In genomic region chr11:12019337-12019736, GRCh38 we compare ENCODE assay signal across 11 cellular contexts. TPM values are rescaled to one million over a fixed set of nuclear protein-coding genes. Genes with fewer than 3 reads are reported as not detected.
DNase-seq lines count a peak whose midpoint lies in the region; ATAC-seq and TF ChIP-seq lines count a peak whose summit lies in the region.
"Had no signal": no experiment of that assay in that cellular context is flagged by ENCODE, and none has a peak within 500 bp of the region (broad histone marks: within the 10 kb centered on the region; RNA-seq: fewer than 3 reads in every experiment).

No MANE protein-coding gene starts in this region.

- H4K91ac ChIP-seq in IMR-90 (ENCODE audit: insufficient read depth, low read depth, low read length) = peak overlapping the region; percentile 39

- peak overlapping the region; percentile 92; the same call in 2 of the 3 replicates for H2BK15ac ChIP-seq in IMR-90 (ENCODE audit: low read depth, low read length)

- TF ChIP-seq POLR2A in IMR-90 (IDR thresholded peaks at IDR 0.05; ENCODE audit: low read depth, low read length) = no peak

- POLR2A ChIA-PET in IMR-90 (lab: Charles Lee; ENCODE audit: unreplicated experiment) = interaction anchor here (0.6 kb wide), 1 partner anchor 41 kb away, joined by 4 read pairs; no protein-coding TSS in a partner anchor

- H2BK120ac ChIP-seq in IMR-90 (ENCODE audit: low read depth, low read length) = peak overlapping the region; percentile 71; the same call in 1 of the 2 replicates

- H3K14ac ChIP-seq in IMR-90 (replicated peaks; ENCODE audit: low read depth, low read length) = peak overlapping the region; percentile 61

- dilution Hi-C loops in IMR-90 (cut with HindIII; ENCODE audit: low sequenced_read_pairs, unreplicated experiment) = no loop called here

- H4K20me1 ChIP-seq in IMR-90 (ENCODE audit: insufficient read depth, low read length) = no peaks in the 10 kb centered on the region

- in situ Hi-C loops in IMR-90 (cut with MboI; ENCODE audit: low sequenced_read_pairs) = no loop called here
- in situ Hi-C loops in ACHN (cut with HindIII; ENCODE audit: low pct_ligation_motif_present, low pct_unique_long_range_greater_than_20kb, low sequenced_read_pairs) = no loop called here

- no peaks in the 10 kb centered on the region for H3K27me3 ChIP-seq in IMR-90 (ENCODE audit: control insufficient read depth, insufficient read depth, low read length)
- H3K27me3 ChIP-seq in effector memory CD4-positive, alpha-beta T cell (replicated peaks; ENCODE audit: control insufficient read depth, insufficient read depth, low read length, poor library complexity, severe bottlenecking) = peaks cover 3% of the 10 kb centered on the region

- no peaks in the 10 kb centered on the region for H3K36me3 ChIP-seq in IMR-90 (ENCODE audit: control insufficient read depth, insufficient read depth, low read length)
- H3K36me3 ChIP-seq in effector memory CD4-positive, alpha-beta T cell (ENCODE audit: control insufficient read depth, insufficient read depth, low read length) = no peaks in the 10 kb centered on the region

- H2AK5ac ChIP-seq in IMR-90 (ENCODE audit: low read depth, low read length) = 0 out of 2 replicates have a peak overlapping the region, but pooled peaks have one; percentile 7

- peaks cover 15% of the 10 kb centered on the region for H3K9me1 ChIP-seq in IMR-90 (ENCODE audit: insufficient read depth, low read length)

- H3K27ac ChIP-seq in IMR-90 (ENCODE audit: insufficient read depth, low read length) = peak overlapping the region; percentile 36; the same call in 1 of the 2 replicates
- H3K27ac ChIP-seq in cingulate gyrus (ENCODE audit: low read depth, low read length) = peak overlapping the region; percentile 35
- H3K27ac ChIP-seq in effector memory CD4-positive, alpha-beta T cell (ENCODE audit: insufficient read depth, low read length, poor library complexity, severe bottlenecking) = no peak overlapping the region

- peak overlapping the region; percentile 61 for H3K4me2 ChIP-seq in IMR-90 (ENCODE audit: low read depth, low read length)

- WGBS in IMR-90 (ENCODE audit: extremely low coverage in 2 of 2, insufficient read length in 1 of 2), 2 experiments = 0% methylated on average over 2 of the region's 9 CpGs; no CpG with 5 or more reads in 1 of the 2 experiments

- H3K9me3 ChIP-seq in IMR-90 (ENCODE audit: control insufficient read depth, insufficient read depth, low read length) = no peaks in the 10 kb centered on the region
- H3K9me3 ChIP-seq in effector memory CD4-positive, alpha-beta T cell (ENCODE audit: control insufficient read depth, low read length) = no peaks in the 10 kb centered on the region

- peak overlapping the region; percentile 33 for H3K18ac ChIP-seq in IMR-90 (ENCODE audit: low read depth, low read length)

- no peak overlapping the region for H3K4me3 ChIP-seq in IMR-90 (ENCODE audit: insufficient read depth, low read depth, low read length)
- H3K4me3 ChIP-seq in effector memory CD4-positive, alpha-beta T cell (ENCODE audit: insufficient read depth, low read depth, low read length, poor library complexity, severe bottlenecking) = no peak overlapping the region

- ATAC-seq in IMR-90 (ENCODE audit: low read depth) (peak; percentile 66), HG03196 (IDR thresholded peaks at IDR 0.05; ENCODE audit: unreplicated experiment) (no peak)

- peak overlapping the region; percentile 68 for H3K23ac ChIP-seq in IMR-90 (ENCODE audit: low read depth, low read length)

- peak overlapping the region; percentile 73 to 89 for H4K8ac ChIP-seq in IMR-90 (ENCODE audit: low read depth in 2 of 2, low read length in 2 of 2)

- CTCF ChIA-PET in IMR-90 (lab: Yijun Ruan, JAX) = interaction anchor here (1.1 kb wide), 1 partner anchor 12 kb away, joined by 3 read pairs; no protein-coding TSS in a partner anchor

- H4K5ac ChIP-seq in IMR-90 (ENCODE audit: low read depth, low read length) = peak overlapping the region; percentile 50

- peak overlapping the region; percentile 78 for H2AK9ac ChIP-seq in IMR-90 (replicated peaks; ENCODE audit: low read depth, low read length, poor library complexity)

- no peaks in the 10 kb centered on the region for H3K79me1 ChIP-seq in IMR-90 (ENCODE audit: low read depth in 1 of 2, low read length in 2 of 2)

- intact Hi-C loops in IMR-90 (cut with micrococcal nuclease) = no loop called here

- peak overlapping the region; percentile 89 for H2AFZ ChIP-seq in IMR-90 (replicated peaks; ENCODE audit: low read length, poor library complexity)

- no peak for TF ChIP-seq CTCF in IMR-90 (conservative IDR thresholded peaks at IDR 0.05; ENCODE audit: low read depth, low read length)

- H3K4me1 ChIP-seq in IMR-90 (ENCODE audit: control insufficient read depth, insufficient read depth, low read length) = peaks cover 14% of the 10 kb centered on the region
- H3K4me1 ChIP-seq in effector memory CD4-positive, alpha-beta T cell (ENCODE audit: control insufficient read depth, insufficient read depth, low read length, poor library complexity, severe bottlenecking) = no peaks in the 10 kb centered on the region

- H3K56ac ChIP-seq in IMR-90 (ENCODE audit: extremely low read depth, insufficient read depth, low read length) = 0 out of 2 replicates have a peak overlapping the region, but pooled peaks have one; percentile 27

- peak overlapping the region; percentile 60 for H2BK5ac ChIP-seq in IMR-90 (ENCODE audit: low read depth, low read length, poor library complexity, severe bottlenecking)

- peak overlapping the region; percentile 8; the same call in 1 of the 2 replicates for H3K4ac ChIP-seq in IMR-90 (ENCODE audit: low read depth, low read length)

- peak overlapping the region; percentile 78 for H2BK20ac ChIP-seq in IMR-90 (ENCODE audit: low read depth, low read length)

- TF ChIP-seq RAD21 in IMR-90 (IDR thresholded peaks at IDR 0.05; ENCODE audit: low read length) = no peak

- no TSS peak for BruUV-seq in IMR-90 (replicated peaks; lab: Mats Ljungman, UMichigan)

- 0 out of 2 replicates have a peak overlapping the region, but pooled peaks have one; percentile 43 for H3K9ac ChIP-seq in IMR-90 (ENCODE audit: low read depth, low read length)

- DNase-seq in IMR-90 (peak; percentile 87), islet precursor cell (peak; percentile 91), retina (peak; percentile 78), ACHN (no peak)
- DNase-seq in activated effector memory CD4-positive, alpha-beta T cell treated with Interleukin-2 at 50 U/mL for 16 hours = no peak
- no peak for DNase-seq in effector memory CD4-positive, alpha-beta T cell
- DNase-seq: activated effector memory CD4-positive, alpha-beta T cell treated with anti-CD3 and anti-CD28 coated beads, Interleukin-2, amount 50 U/mL, for 16 hours; SHP77 had no signal

TF ChIP-seq in IMR-90, 13 proteins besides CTCF, POLR2A, EP300 and RAD21:
- TF ChIP-seq ELK1 (IDR thresholded peaks at IDR 0.05; ENCODE audit: borderline replicate concordance, low read depth, low read length) (no peak), MXI1 (IDR thresholded peaks at IDR 0.05; ENCODE audit: borderline replicate concordance, low read depth, low read length) (no peak), RCOR1 (IDR thresholded peaks at IDR 0.05; ENCODE audit: insufficient replicate concordance, low read length) (no peak), MAFK (IDR thresholded peaks at IDR 0.05; ENCODE audit: low read depth, low read length) (peak; percentile 13; the same call in 1 of the 2 replicates), SMC3 (IDR thresholded peaks at IDR 0.05; ENCODE audit: low read depth, low read length) (no peak), CHD1 (IDR thresholded peaks at IDR 0.05; ENCODE audit: low read depth, low read length) (no peak)
TF ChIP-seq in IMR-90: peak in this region for 1.

RNA-seq across cellular contexts. Expression of gene DKK3, which starts 10.9 kb away (rescaled TPM):
- total RNA-seq in IMR-90 (2012; rRNA removed) = 348 and 453 TPM in 2 replicates
- polyA plus RNA-seq in IMR-90 (2012; rRNA removed) = 838 and 964 TPM in 2 replicates
- polyA plus RNA-seq in IMR-90 (2012; cell fraction: cytosol; rRNA removed) = 812 and 1,206 TPM in 2 replicates
- 383 and 412 TPM in 2 replicates for polyA plus RNA-seq in IMR-90 (2012; cell fraction: nucleus; rRNA removed; ENCODE audit: low replicate concordance)
- polyA plus RNA-seq: IgD-negative memory B cell had no signal

Comparison
In these comparisons a context has a peak if more than half of its experiments do, and no peak if none do; other contexts are left out.
1. DNase-seq: peak in IMR-90 (single experiment), islet precursor cell (single experiment) and retina (single experiment); none in activated effector memory CD4-positive, alpha-beta T cell treated with Interleukin-2 at 50 U/mL for 16 hours (single experiment), effector memory CD4-positive, alpha-beta T cell (0 of 3) and ACHN (single experiment).